1 cellular context compared by ENCODE assay signal in the genomic region with DNA sequence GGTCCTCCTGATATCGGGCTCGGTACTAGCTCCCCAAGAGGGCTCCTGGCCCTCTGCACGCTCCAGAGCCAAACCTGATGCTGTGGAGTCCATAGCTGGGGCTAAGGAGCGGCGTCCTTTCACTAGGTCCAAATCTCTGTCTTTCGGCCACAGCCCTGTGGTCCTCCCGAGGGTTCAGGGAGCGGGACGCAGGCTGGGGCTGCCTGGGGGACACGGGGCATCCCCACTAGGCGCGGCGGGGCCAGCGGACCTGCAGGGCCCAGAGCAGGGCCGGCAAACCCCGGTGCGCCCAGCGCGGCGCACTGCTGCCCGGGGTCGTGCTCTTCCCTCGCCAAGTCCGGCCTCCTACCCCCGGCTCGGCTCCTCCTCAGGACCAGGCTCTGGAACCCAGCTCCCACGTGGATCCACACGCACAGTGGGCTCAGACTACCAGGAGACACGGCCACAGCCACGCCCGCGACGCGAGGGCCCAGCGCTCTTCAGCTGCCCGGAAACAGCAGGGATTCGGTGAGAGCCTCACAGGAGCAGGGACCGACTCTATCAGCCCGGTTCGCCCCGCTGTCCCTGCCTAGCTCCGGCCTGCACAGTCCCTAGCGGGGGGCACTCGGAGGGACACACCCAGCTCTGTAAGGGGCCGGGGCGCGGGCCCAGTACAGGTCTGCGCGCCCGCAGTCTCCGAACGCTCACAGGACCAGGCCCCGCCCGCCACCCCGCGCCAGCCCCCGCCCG.
TF ChIP-seq lines count a peak whose summit lies in the region.

No MANE protein-coding gene starts in this region.

TF ChIP-seq in SK-N-SH, 30 proteins besides CTCF, POLR2A, EP300 and RAD21 (continued from another document):
- TF ChIP-seq, protein P1, sequence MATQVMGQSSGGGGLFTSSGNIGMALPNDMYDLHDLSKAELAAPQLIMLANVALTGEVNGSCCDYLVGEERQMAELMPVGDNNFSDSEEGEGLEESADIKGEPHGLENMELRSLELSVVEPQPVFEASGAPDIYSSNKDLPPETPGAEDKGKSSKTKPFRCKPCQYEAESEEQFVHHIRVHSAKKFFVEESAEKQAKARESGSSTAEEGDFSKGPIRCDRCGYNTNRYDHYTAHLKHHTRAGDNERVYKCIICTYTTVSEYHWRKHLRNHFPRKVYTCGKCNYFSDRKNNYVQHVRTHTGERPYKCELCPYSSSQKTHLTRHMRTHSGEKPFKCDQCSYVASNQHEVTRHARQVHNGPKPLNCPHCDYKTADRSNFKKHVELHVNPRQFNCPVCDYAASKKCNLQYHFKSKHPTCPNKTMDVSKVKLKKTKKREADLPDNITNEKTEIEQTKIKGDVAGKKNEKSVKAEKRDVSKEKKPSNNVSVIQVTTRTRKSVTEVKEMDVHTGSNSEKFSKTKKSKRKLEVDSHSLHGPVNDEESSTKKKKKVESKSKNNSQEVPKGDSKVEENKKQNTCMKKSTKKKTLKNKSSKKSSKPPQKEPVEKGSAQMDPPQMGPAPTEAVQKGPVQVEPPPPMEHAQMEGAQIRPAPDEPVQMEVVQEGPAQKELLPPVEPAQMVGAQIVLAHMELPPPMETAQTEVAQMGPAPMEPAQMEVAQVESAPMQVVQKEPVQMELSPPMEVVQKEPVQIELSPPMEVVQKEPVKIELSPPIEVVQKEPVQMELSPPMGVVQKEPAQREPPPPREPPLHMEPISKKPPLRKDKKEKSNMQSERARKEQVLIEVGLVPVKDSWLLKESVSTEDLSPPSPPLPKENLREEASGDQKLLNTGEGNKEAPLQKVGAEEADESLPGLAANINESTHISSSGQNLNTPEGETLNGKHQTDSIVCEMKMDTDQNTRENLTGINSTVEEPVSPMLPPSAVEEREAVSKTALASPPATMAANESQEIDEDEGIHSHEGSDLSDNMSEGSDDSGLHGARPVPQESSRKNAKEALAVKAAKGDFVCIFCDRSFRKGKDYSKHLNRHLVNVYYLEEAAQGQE (IDR thresholded peaks at IDR 0.05; ENCODE audit: low read depth, low read length) = no peak
- TF ChIP-seq NRF1 (IDR thresholded peaks at IDR 0.05; ENCODE audit: low read depth, low read length) = no peak
- TF ChIP-seq MXI1 (IDR thresholded peaks at IDR 0.05; ENCODE audit: low read depth, low read length) = peak; percentile 60; the same call in 1 of the 2 replicates
- TF ChIP-seq, protein P2, sequence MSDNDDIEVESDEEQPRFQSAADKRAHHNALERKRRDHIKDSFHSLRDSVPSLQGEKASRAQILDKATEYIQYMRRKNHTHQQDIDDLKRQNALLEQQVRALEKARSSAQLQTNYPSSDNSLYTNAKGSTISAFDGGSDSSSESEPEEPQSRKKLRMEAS (IDR thresholded peaks at IDR 0.05; ENCODE audit: low read depth) = peak; percentile 74; the same call in 1 of the 2 replicates
- TF ChIP-seq, protein P3, sequence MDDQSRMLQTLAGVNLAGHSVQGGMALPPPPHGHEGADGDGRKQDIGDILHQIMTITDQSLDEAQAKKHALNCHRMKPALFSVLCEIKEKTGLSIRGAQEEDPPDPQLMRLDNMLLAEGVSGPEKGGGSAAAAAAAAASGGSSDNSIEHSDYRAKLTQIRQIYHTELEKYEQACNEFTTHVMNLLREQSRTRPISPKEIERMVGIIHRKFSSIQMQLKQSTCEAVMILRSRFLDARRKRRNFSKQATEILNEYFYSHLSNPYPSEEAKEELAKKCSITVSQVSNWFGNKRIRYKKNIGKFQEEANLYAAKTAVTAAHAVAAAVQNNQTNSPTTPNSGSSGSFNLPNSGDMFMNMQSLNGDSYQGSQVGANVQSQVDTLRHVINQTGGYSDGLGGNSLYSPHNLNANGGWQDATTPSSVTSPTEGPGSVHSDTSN (IDR thresholded peaks at IDR 0.05) = no peak
